In the genomic region with DNA sequence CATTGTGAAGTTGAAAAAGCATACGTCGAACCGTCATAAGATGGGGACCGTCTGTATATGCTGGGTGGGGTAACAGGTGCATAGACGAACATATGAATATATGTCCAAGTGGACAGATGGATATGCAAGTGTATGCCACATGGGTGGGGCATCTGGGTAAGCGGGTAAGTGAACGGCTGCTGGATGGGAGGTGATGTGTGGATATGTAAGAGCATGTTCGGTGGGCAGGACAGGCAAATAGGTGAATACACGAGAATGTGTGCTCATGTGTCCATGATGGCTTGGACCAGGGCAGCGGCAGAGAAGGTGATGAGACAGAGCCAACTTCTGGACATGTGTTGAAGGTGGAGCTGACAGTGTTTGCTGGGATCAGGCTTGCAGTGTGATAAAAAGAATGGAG, we compare ENCODE assay signal across 18 cellular contexts. TPM values are rescaled to one million over a fixed set of nuclear protein-coding genes. Genes with fewer than 3 reads are reported as not detected.
DNase-seq lines count a peak whose midpoint lies in the region; ATAC-seq, FAIRE-seq and TF ChIP-seq lines count a peak whose summit lies in the region.
"Had no signal": no experiment of that assay in that cellular context is flagged by ENCODE, and none has a peak within 500 bp of the region (broad histone marks: within the 10 kb centered on the region; RNA-seq: fewer than 3 reads in every experiment).

No MANE protein-coding gene starts in this region.

- H3K9me3 ChIP-seq in spleen: peaks cover 0 to 29% (median 19%) of the 10 kb centered on the region in 8 donors
- H3K9me3 ChIP-seq: BE2C had no signal

- peaks cover 6% of the 10 kb centered on the region for H3K4me1 Mint-ChIP-seq in activated B cell treated with CpG ODN at 0.5 μM for 24 hours
- H3K4me1 Mint-ChIP-seq: GM23338 had no signal

- WGBS in spleen, 5 donors: 91 to 97% (median 94%) methylated on average over 10 of the region's 10 CpGs

- no peaks in the 10 kb centered on the region for H3K36me3 ChIP-seq in spleen
- H3K36me3 ChIP-seq: BE2C had no signal

- peaks cover 2% of the 10 kb centered on the region for H3K27me3 Mint-ChIP-seq in activated B cell treated with CpG ODN at 0.5 μM for 24 hours

- no peak for TF ChIP-seq POLR2A in spleen (IDR thresholded peaks at IDR 0.05)

- intact Hi-C loops in activated B cell treated with CpG ODN at 0.5 μM for 24 hours (cut with micrococcal nuclease) (no loop called here), spleen (cut with DNase I; ENCODE audit: low total_unique reads) (no loop called here)

- no peak overlapping the region for H3K27ac Mint-ChIP-seq in activated B cell treated with CpG ODN at 0.5 μM for 24 hours
- H3K27ac Mint-ChIP-seq: GM23338 had no signal

- H3K4me3 Mint-ChIP-seq in activated B cell treated with CpG ODN at 0.5 μM for 24 hours: no peak overlapping the region
- H3K4me3 Mint-ChIP-seq: CD8-positive, alpha-beta memory T cell; GM23338 had no signal

- TF ChIP-seq CTCF in activated B cell treated with CpG ODN at 0.5 μM for 24 hours (IDR thresholded peaks at IDR 0.05): no peak
- TF ChIP-seq CTCF in spleen (IDR thresholded peaks at IDR 0.05 in 8 of 11, conservative IDR thresholded peaks at IDR 0.05 in 3 of 11): no peak

- H3K9me3 Mint-ChIP-seq in activated B cell treated with CpG ODN at 0.5 μM for 24 hours: peaks cover 12% of the 10 kb centered on the region

- peaks cover 0 to 21% (median 1%) of the 10 kb centered on the region in 7 donors for H3K27me3 ChIP-seq in spleen (replicated peaks in 1 of 7)

- ATAC-seq in activated B cell treated with CpG ODN at 0.5 μM for 24 hours (ENCODE audit: low read depth): no peak
- ATAC-seq: A549, GM23338 had no signal

- no peak overlapping the region for H3K27ac ChIP-seq in spleen
- H3K27ac ChIP-seq: A549, HL-60 had no signal

- POLR2A ChIA-PET in activated B cell treated with CpG ODN at 0.5 μM for 24 hours (lab: Charles Lee): no interaction called here

- DNase-seq in LHCN-M2 (ENCODE audit: low read depth) (peak; percentile 12), activated B cell treated with CpG ODN at 0.5 μM for 24 hours (peak; percentile 6), mesenteric fat pad (ENCODE audit: low spot score) (peak; percentile 62), spleen (peak; percentile 34), NAMALWA (ENCODE audit: low spot score) (no peak), RCC 7860 (ENCODE audit: low spot score) (no peak)
- DNase-seq in activated CD8-positive, alpha-beta memory T cell treated with anti-CD3 and anti-CD28 coated beads for 24 hours: no peak
- DNase-seq: BE2C; CD8-positive, alpha-beta memory T cell; DND-41; GDM1; H7 had no signal

- no peak overlapping the region for H3K4me3 ChIP-seq in spleen
- H3K4me3 ChIP-seq: A549, GM23338 had no signal

- H3K4me1 ChIP-seq in spleen: peaks cover 0 to 14% (median 10%) of the 10 kb centered on the region in 6 donors
- H3K4me1 ChIP-seq: A549, BE2C, Caco-2 had no signal

- FAIRE-seq in RCC 7860 (lab: Jason Lieb, UNC): no peak
- FAIRE-seq: A549, GM12892 had no signal

- no peaks in the 10 kb centered on the region for H3K36me3 Mint-ChIP-seq in activated B cell treated with CpG ODN at 0.5 μM for 24 hours (ENCODE audit: low read depth)

- CTCF ChIA-PET in activated B cell treated with CpG ODN at 0.5 μM for 24 hours (lab: Charles Lee): interaction anchor here (1.3 kb wide), 1 partner anchor 44 kb away, joined by 5 read pairs; no protein-coding TSS in a partner anchor

RNA-seq across cellular contexts. Expression of a gene that starts 12.0 kb away (rescaled TPM):
- 12.6 and 20.1 TPM in 2 replicates for total RNA-seq in LHCN-M2 (2014; rRNA removed)
- polyA plus RNA-seq in LHCN-M2 (2012): 12.5 TPM
- not detected in 2 replicates for total RNA-seq in activated B cell treated with CpG ODN at 0.5 μM for 24 hours
- total RNA-seq in mesenteric fat pad: 1.5 TPM
- total RNA-seq in spleen: 10 to 100 TPM in 2 of 7 donors, 1 to 10 TPM in 5; 6.7 to 41.6 (median 8.2) TPM
- polyA plus RNA-seq in spleen: 1 to 10 TPM in 2 of 3 donors, under 1 TPM in 1; 0.80 to 6.9 (median 2.4) TPM
- total RNA-seq: GM23338 had no signal

RNA-seq across cellular contexts. Expression of a gene that starts 25.3 kb away (rescaled TPM):
- 448 and 475 TPM in 2 replicates for total RNA-seq in LHCN-M2 (2014; rRNA removed)
- polyA plus RNA-seq in LHCN-M2 (2012): 723 TPM
- total RNA-seq in activated B cell treated with CpG ODN at 0.5 μM for 24 hours: 33.2 and 39.2 TPM in 2 replicates
- total RNA-seq in mesenteric fat pad: 940 TPM
- total RNA-seq in spleen: 1,000 to 10,000 TPM in 2 of 7 donors, 100 to 1,000 TPM in 5; 653 to 1,234 (median 749) TPM
- polyA plus RNA-seq in spleen: 1,000 to 10,000 TPM in 1 of 3 donors, 100 to 1,000 TPM in 2; 289 to 1,120 (median 418) TPM

RNA-seq across cellular contexts. Expression of a gene that starts 41.4 kb away (rescaled TPM):
- total RNA-seq in LHCN-M2 (2014; rRNA removed) (not detected in 2 replicates), activated B cell treated with CpG ODN at 0.5 μM for 24 hours (not detected in 2 replicates), mesenteric fat pad (not detected), spleen (not detected)
- polyA plus RNA-seq in LHCN-M2 (2012): not detected
- polyA plus RNA-seq in spleen: not detected
- total RNA-seq: Caco-2; CD8-positive, alpha-beta memory T cell; GM23338; H7 had no signal
- polyA plus RNA-seq: A549; AG04450; CD8-positive, alpha-beta memory T cell; GM23338 had no signal

Comparison
In these comparisons a context has a peak if more than half of its experiments do, and no peak if none do; other contexts are left out.
1. DNase-seq: peak in LHCN-M2 (single experiment), activated B cell treated with CpG ODN at 0.5 μM for 24 hours (single experiment), mesenteric fat pad (single experiment) and spleen (single experiment); none in activated CD8-positive, alpha-beta memory T cell treated with anti-CD3 and anti-CD28 coated beads for 24 hours (single experiment), NAMALWA (single experiment) and RCC 7860 (single experiment).
2. RNA of a gene that starts 25.3 kb away (total RNA-seq): 940 TPM in mesenteric fat pad (single experiment), 653 to 1,234 TPM in spleen and 448 to 475 TPM in LHCN-M2; 33.2 to 39.2 TPM in activated B cell treated with CpG ODN at 0.5 μM for 24 hours; every median in the first group is over 10 times any median in the second.